ENCODE assay signal across 2 cellular contexts in the genomic region with DNA sequence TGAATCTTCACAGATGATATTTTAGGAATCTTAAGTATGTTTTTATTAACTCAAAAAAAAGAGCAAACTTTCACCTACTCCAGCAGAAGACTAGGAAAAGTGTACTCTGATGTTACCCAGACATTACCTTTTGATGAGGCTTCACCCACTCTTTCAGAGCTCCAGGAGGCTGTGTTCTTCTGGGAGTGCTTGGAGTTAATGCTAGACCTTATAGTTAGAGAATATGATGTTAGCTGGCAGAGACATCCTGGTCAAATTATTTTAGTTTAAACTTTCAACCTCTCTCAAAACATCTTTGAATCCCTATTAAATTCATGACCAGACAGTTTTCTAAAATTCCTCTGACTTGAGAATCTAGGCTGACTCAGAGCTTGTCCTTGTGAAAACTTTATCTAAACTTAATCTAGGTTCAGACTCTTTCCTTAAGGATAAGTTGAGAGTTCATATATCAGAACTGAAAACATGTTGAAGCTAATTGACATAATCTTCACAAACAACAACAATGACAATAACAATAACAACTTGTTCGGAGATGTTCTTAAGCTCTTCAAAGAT.
TF ChIP-seq lines count a peak whose summit lies in the region.

No MANE protein-coding gene starts in this region.

TF ChIP-seq in SK-N-SH, 30 proteins besides CTCF, POLR2A, EP300 and RAD21:
- peak; percentile 30; the same call in 1 of the 2 replicates for TF ChIP-seq TCF12 (IDR thresholded peaks at IDR 0.05)
- no peak for TF ChIP-seq MEF2A (IDR thresholded peaks at IDR 0.05; ENCODE audit: borderline replicate concordance, low read depth)
- TF ChIP-seq EZH2phosphoT487 (IDR thresholded peaks at IDR 0.05; ENCODE audit: borderline replicate concordance, low read depth), result no peak
- TF ChIP-seq FOSL2 (IDR thresholded peaks at IDR 0.05; ENCODE audit: borderline replicate concordance, low read depth), result peak; percentile 50; the same call in 1 of the 2 replicates
- no peak for TF ChIP-seq CHD2 (IDR thresholded peaks at IDR 0.05; ENCODE audit: low read length, partially characterized antibody)
- TF ChIP-seq, protein P1, sequence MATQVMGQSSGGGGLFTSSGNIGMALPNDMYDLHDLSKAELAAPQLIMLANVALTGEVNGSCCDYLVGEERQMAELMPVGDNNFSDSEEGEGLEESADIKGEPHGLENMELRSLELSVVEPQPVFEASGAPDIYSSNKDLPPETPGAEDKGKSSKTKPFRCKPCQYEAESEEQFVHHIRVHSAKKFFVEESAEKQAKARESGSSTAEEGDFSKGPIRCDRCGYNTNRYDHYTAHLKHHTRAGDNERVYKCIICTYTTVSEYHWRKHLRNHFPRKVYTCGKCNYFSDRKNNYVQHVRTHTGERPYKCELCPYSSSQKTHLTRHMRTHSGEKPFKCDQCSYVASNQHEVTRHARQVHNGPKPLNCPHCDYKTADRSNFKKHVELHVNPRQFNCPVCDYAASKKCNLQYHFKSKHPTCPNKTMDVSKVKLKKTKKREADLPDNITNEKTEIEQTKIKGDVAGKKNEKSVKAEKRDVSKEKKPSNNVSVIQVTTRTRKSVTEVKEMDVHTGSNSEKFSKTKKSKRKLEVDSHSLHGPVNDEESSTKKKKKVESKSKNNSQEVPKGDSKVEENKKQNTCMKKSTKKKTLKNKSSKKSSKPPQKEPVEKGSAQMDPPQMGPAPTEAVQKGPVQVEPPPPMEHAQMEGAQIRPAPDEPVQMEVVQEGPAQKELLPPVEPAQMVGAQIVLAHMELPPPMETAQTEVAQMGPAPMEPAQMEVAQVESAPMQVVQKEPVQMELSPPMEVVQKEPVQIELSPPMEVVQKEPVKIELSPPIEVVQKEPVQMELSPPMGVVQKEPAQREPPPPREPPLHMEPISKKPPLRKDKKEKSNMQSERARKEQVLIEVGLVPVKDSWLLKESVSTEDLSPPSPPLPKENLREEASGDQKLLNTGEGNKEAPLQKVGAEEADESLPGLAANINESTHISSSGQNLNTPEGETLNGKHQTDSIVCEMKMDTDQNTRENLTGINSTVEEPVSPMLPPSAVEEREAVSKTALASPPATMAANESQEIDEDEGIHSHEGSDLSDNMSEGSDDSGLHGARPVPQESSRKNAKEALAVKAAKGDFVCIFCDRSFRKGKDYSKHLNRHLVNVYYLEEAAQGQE (IDR thresholded peaks at IDR 0.05; ENCODE audit: low read depth, low read length), result no peak
- TF ChIP-seq, protein P2, sequence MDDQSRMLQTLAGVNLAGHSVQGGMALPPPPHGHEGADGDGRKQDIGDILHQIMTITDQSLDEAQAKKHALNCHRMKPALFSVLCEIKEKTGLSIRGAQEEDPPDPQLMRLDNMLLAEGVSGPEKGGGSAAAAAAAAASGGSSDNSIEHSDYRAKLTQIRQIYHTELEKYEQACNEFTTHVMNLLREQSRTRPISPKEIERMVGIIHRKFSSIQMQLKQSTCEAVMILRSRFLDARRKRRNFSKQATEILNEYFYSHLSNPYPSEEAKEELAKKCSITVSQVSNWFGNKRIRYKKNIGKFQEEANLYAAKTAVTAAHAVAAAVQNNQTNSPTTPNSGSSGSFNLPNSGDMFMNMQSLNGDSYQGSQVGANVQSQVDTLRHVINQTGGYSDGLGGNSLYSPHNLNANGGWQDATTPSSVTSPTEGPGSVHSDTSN (IDR thresholded peaks at IDR 0.05), result peak; percentile 44
- TF ChIP-seq JUND (IDR thresholded peaks at IDR 0.05), result peak; percentile 39; the same call in 1 of the 2 replicates
- TF ChIP-seq, protein P3, sequence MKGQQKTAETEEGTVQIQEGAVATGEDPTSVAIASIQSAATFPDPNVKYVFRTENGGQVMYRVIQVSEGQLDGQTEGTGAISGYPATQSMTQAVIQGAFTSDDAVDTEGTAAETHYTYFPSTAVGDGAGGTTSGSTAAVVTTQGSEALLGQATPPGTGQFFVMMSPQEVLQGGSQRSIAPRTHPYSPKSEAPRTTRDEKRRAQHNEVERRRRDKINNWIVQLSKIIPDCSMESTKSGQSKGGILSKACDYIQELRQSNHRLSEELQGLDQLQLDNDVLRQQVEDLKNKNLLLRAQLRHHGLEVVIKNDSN (IDR thresholded peaks at IDR 0.05; ENCODE audit: borderline replicate concordance, low read depth), result no peak
- peak; percentile 71; the same call in 1 of the 2 replicates for TF ChIP-seq RXRA (IDR thresholded peaks at IDR 0.05; ENCODE audit: borderline replicate concordance, low read depth)
- TF ChIP-seq, protein P4, sequence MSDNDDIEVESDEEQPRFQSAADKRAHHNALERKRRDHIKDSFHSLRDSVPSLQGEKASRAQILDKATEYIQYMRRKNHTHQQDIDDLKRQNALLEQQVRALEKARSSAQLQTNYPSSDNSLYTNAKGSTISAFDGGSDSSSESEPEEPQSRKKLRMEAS (IDR thresholded peaks at IDR 0.05; ENCODE audit: low read depth), result no peak

TF ChIP-seq in endothelial cell of umbilical vein, 7 proteins besides CTCF, POLR2A, EP300 and RAD21:
- TF ChIP-seq, protein P4 (IDR thresholded peaks at IDR 0.05; ENCODE audit: insufficient read depth, insufficient read length), result no peak
- no peak for TF ChIP-seq FOS (IDR thresholded peaks at IDR 0.05; ENCODE audit: borderline replicate concordance, insufficient read depth, low read length)
